1 cellular context compared by ENCODE assay signal in the genomic region with DNA sequence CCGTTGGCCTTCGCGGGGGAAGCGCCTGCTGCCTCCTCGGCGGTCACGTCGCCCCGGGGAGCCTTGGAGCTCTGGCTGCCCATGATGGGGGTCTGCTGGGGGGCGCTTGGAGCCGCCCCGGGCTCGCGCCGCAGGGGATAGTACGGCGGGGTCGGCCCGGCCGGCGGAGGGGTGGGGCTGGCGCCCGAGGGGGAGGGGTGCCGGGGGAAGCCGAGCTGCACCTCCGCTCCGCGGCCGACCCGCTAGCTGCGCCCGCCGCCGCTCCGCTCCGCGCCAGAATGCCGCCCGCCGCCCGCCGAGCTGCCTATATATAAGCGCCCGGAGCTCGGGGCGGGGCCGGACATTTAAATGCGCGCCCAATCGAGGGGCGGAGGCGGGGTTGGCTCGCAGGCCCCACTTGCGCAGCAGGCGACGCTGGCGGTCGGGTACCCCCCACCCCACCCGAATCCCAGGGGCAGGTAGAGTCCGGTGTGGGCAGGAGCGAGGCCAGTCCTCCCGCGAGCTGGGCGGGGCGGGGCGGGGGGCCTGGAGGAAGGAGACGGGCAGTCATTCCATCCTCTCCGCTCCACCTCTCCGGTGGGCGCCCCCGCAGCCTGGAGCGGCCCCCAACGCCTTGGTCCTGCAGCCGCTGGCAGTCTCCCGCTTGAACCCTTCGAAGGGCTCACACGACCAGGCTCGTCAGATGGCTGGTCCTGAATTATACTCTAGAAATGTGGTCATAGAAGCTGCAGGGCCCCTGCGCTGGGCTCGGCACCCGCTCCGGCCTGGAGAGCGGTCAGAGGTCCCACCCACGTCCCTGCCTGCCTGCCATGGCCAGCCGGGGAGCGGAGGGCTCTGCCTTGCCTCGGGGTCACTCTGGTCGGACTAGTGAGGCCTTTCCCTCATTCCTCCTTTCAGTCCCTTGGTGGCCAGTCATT.
TF ChIP-seq lines count a peak whose summit lies in the region.

A gene with protein sequence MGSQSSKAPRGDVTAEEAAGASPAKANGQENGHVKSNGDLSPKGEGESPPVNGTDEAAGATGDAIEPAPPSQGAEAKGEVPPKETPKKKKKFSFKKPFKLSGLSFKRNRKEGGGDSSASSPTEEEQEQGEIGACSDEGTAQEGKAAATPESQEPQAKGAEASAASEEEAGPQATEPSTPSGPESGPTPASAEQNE (minus strand): TSS at position 283 of the 917 bp plus-strand sequence. CDS start 200 bp downstream, at position 83.

TF ChIP-seq in HepG2, 621 proteins besides CTCF, POLR2A, EP300 and RAD21 (continued from another document and continues in another):
- TF ChIP-seq, protein P1, sequence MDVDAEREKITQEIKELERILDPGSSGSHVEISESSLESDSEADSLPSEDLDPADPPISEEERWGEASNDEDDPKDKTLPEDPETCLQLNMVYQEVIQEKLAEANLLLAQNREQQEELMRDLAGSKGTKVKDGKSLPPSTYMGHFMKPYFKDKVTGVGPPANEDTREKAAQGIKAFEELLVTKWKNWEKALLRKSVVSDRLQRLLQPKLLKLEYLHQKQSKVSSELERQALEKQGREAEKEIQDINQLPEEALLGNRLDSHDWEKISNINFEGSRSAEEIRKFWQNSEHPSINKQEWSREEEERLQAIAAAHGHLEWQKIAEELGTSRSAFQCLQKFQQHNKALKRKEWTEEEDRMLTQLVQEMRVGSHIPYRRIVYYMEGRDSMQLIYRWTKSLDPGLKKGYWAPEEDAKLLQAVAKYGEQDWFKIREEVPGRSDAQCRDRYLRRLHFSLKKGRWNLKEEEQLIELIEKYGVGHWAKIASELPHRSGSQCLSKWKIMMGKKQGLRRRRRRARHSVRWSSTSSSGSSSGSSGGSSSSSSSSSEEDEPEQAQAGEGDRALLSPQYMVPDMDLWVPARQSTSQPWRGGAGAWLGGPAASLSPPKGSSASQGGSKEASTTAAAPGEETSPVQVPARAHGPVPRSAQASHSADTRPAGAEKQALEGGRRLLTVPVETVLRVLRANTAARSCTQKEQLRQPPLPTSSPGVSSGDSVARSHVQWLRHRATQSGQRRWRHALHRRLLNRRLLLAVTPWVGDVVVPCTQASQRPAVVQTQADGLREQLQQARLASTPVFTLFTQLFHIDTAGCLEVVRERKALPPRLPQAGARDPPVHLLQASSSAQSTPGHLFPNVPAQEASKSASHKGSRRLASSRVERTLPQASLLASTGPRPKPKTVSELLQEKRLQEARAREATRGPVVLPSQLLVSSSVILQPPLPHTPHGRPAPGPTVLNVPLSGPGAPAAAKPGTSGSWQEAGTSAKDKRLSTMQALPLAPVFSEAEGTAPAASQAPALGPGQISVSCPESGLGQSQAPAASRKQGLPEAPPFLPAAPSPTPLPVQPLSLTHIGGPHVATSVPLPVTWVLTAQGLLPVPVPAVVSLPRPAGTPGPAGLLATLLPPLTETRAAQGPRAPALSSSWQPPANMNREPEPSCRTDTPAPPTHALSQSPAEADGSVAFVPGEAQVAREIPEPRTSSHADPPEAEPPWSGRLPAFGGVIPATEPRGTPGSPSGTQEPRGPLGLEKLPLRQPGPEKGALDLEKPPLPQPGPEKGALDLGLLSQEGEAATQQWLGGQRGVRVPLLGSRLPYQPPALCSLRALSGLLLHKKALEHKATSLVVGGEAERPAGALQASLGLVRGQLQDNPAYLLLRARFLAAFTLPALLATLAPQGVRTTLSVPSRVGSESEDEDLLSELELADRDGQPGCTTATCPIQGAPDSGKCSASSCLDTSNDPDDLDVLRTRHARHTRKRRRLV (CRISPR knock-in tag; IDR thresholded peaks at IDR 0.05) = no peak
- TF ChIP-seq SUZ12 (IDR thresholded peaks at IDR 0.05; ENCODE audit: low read depth, low read length) (no peak), ZNF709 (CRISPR knock-in tag; IDR thresholded peaks at IDR 0.05) (no peak), NCOA5 (CRISPR knock-in tag; IDR thresholded peaks at IDR 0.05) (no peak), MEIS1 (CRISPR knock-in tag; IDR thresholded peaks at IDR 0.05; ENCODE audit: borderline replicate concordance) (no peak; the same call in 1 of the 2 replicates), ZNF567 (CRISPR knock-in tag; IDR thresholded peaks at IDR 0.05; ENCODE audit: borderline replicate concordance) (no peak), ZNF7 (CRISPR knock-in tag; IDR thresholded peaks at IDR 0.05) (no peak), RAD51 (IDR thresholded peaks at IDR 0.05; ENCODE audit: borderline replicate concordance) (no peak), SP4 (CRISPR knock-in tag; IDR thresholded peaks at IDR 0.05) (peak; percentile 70), ZBTB7A (CRISPR knock-in tag; IDR thresholded peaks at IDR 0.05) (no peak), ZBTB21 (CRISPR knock-in tag; IDR thresholded peaks at IDR 0.05) (no peak), MTA3 (CRISPR knock-in tag; IDR thresholded peaks at IDR 0.05) (no peak), BRCA1 (CRISPR knock-in tag; IDR thresholded peaks at IDR 0.05) (no peak), ZNF616 (CRISPR knock-in tag; IDR thresholded peaks at IDR 0.05; ENCODE audit: low read depth) (no peak), ZKSCAN1 (IDR thresholded peaks at IDR 0.05; ENCODE audit: low read length) (no peak), JUN (CRISPR knock-in tag; IDR thresholded peaks at IDR 0.05) (no peak), AGO1 (IDR thresholded peaks at IDR 0.05; ENCODE audit: low read depth, low read length, poor library complexity, severe bottlenecking) (no peak), PAF1 (CRISPR knock-in tag; IDR thresholded peaks at IDR 0.05) (no peak), MXI1 (IDR thresholded peaks at IDR 0.05; ENCODE audit: borderline replicate concordance, low read depth, low read length) (no peak), SIX4 (CRISPR knock-in tag; IDR thresholded peaks at IDR 0.05) (no peak), MXD4 (CRISPR knock-in tag; IDR thresholded peaks at IDR 0.05) (no peak), ZNF354B (CRISPR knock-in tag; IDR thresholded peaks at IDR 0.05) (no peak), ZNF256 (CRISPR knock-in tag; conservative IDR thresholded peaks at IDR 0.05) (no peak), ZNF749 (CRISPR knock-in tag; IDR thresholded peaks at IDR 0.05; ENCODE audit: borderline replicate concordance) (peak; percentile 61; the same call in 1 of the 2 replicates), ZNF460 (CRISPR knock-in tag; IDR thresholded peaks at IDR 0.05; ENCODE audit: borderline replicate concordance) (no peak), RARG (CRISPR knock-in tag; IDR thresholded peaks at IDR 0.05; ENCODE audit: low read depth) (no peak), ETV5 (CRISPR knock-in tag; IDR thresholded peaks at IDR 0.05; ENCODE audit: borderline replicate concordance) (no peak), ZNF562 (CRISPR knock-in tag; IDR thresholded peaks at IDR 0.05; ENCODE audit: borderline replicate concordance) (no peak), RFXAP (CRISPR knock-in tag; IDR thresholded peaks at IDR 0.05; ENCODE audit: borderline replicate concordance) (peak; percentile 70; the same call in 1 of the 2 replicates), ZNF549 (CRISPR knock-in tag; IDR thresholded peaks at IDR 0.05) (no peak), ZFP62 (CRISPR knock-in tag; IDR thresholded peaks at IDR 0.05) (no peak), ERF (CRISPR knock-in tag; IDR thresholded peaks at IDR 0.05) (peak; percentile 69; the same call in 1 of the 2 replicates)
- TF ChIP-seq, protein P2, sequence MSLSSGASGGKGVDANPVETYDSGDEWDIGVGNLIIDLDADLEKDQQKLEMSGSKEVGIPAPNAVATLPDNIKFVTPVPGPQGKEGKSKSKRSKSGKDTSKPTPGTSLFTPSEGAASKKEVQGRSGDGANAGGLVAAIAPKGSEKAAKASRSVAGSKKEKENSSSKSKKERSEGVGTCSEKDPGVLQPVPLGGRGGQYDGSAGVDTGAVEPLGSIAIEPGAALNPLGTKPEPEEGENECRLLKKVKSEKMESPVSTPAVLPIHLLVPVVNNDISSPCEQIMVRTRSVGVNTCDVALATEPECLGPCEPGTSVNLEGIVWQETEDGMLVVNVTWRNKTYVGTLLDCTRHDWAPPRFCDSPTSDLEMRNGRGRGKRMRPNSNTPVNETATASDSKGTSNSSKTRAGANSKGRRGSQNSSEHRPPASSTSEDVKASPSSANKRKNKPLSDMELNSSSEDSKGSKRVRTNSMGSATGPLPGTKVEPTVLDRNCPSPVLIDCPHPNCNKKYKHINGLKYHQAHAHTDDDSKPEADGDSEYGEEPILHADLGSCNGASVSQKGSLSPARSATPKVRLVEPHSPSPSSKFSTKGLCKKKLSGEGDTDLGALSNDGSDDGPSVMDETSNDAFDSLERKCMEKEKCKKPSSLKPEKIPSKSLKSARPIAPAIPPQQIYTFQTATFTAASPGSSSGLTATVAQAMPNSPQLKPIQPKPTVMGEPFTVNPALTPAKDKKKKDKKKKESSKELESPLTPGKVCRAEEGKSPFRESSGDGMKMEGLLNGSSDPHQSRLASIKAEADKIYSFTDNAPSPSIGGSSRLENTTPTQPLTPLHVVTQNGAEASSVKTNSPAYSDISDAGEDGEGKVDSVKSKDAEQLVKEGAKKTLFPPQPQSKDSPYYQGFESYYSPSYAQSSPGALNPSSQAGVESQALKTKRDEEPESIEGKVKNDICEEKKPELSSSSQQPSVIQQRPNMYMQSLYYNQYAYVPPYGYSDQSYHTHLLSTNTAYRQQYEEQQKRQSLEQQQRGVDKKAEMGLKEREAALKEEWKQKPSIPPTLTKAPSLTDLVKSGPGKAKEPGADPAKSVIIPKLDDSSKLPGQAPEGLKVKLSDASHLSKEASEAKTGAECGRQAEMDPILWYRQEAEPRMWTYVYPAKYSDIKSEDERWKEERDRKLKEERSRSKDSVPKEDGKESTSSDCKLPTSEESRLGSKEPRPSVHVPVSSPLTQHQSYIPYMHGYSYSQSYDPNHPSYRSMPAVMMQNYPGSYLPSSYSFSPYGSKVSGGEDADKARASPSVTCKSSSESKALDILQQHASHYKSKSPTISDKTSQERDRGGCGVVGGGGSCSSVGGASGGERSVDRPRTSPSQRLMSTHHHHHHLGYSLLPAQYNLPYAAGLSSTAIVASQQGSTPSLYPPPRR (CRISPR knock-in tag; IDR thresholded peaks at IDR 0.05; ENCODE audit: borderline replicate concordance) = peak; percentile 44
- TF ChIP-seq, protein P3, sequence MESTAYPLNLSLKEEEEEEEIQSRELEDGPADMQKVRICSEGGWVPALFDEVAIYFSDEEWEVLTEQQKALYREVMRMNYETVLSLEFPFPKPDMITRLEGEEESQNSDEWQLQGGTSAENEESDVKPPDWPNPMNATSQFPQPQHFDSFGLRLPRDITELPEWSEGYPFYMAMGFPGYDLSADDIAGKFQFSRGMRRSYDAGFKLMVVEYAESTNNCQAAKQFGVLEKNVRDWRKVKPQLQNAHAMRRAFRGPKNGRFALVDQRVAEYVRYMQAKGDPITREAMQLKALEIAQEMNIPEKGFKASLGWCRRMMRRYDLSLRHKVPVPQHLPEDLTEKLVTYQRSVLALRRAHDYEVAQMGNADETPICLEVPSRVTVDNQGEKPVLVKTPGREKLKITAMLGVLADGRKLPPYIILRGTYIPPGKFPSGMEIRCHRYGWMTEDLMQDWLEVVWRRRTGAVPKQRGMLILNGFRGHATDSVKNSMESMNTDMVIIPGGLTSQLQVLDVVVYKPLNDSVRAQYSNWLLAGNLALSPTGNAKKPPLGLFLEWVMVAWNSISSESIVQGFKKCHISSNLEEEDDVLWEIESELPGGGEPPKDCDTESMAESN (CRISPR knock-in tag; conservative IDR thresholded peaks at IDR 0.05) = peak; percentile 42
- TF ChIP-seq, protein P4, sequence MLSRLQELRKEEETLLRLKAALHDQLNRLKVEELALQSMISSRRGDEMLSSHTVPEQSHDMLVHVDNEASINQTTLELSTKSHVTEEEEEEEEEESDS (CRISPR knock-in tag; IDR thresholded peaks at IDR 0.05; ENCODE audit: borderline replicate concordance) = no peak
- TF ChIP-seq, protein P5, sequence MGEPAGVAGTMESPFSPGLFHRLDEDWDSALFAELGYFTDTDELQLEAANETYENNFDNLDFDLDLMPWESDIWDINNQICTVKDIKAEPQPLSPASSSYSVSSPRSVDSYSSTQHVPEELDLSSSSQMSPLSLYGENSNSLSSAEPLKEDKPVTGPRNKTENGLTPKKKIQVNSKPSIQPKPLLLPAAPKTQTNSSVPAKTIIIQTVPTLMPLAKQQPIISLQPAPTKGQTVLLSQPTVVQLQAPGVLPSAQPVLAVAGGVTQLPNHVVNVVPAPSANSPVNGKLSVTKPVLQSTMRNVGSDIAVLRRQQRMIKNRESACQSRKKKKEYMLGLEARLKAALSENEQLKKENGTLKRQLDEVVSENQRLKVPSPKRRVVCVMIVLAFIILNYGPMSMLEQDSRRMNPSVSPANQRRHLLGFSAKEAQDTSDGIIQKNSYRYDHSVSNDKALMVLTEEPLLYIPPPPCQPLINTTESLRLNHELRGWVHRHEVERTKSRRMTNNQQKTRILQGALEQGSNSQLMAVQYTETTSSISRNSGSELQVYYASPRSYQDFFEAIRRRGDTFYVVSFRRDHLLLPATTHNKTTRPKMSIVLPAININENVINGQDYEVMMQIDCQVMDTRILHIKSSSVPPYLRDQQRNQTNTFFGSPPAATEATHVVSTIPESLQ (CRISPR knock-in tag; conservative IDR thresholded peaks at IDR 0.05) = no peak
- TF ChIP-seq, protein P6, sequence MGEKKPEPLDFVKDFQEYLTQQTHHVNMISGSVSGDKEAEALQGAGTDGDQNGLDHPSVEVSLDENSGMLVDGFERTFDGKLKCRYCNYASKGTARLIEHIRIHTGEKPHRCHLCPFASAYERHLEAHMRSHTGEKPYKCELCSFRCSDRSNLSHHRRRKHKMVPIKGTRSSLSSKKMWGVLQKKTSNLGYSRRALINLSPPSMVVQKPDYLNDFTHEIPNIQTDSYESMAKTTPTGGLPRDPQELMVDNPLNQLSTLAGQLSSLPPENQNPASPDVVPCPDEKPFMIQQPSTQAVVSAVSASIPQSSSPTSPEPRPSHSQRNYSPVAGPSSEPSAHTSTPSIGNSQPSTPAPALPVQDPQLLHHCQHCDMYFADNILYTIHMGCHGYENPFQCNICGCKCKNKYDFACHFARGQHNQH (CRISPR knock-in tag; IDR thresholded peaks at IDR 0.05) = peak; percentile 38; the same call in 1 of the 2 replicates
- TF ChIP-seq, protein P7, sequence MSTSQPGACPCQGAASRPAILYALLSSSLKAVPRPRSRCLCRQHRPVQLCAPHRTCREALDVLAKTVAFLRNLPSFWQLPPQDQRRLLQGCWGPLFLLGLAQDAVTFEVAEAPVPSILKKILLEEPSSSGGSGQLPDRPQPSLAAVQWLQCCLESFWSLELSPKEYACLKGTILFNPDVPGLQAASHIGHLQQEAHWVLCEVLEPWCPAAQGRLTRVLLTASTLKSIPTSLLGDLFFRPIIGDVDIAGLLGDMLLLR (CRISPR knock-in tag; IDR thresholded peaks at IDR 0.05) = no peak
- TF ChIP-seq, protein P8, sequence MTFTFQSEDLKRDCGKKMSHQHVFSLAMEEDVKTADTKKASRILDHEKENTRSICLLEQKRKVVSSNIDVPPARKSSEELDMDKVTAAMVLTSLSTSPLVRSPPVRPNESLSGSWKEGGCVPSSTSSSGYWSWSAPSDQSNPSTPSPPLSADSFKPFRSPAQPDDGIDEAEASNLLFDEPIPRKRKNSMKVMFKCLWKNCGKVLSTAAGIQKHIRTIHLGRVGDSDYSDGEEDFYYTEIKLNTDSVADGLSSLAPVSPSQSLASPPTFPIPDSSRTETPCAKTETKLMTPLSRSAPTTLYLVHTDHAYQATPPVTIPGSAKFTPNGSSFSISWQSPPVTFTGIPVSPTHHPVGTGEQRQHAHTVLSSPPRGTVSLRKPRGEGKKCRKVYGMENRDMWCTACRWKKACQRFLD (CRISPR knock-in tag; IDR thresholded peaks at IDR 0.05; ENCODE audit: borderline replicate concordance) = no peak
- TF ChIP-seq, protein P9, sequence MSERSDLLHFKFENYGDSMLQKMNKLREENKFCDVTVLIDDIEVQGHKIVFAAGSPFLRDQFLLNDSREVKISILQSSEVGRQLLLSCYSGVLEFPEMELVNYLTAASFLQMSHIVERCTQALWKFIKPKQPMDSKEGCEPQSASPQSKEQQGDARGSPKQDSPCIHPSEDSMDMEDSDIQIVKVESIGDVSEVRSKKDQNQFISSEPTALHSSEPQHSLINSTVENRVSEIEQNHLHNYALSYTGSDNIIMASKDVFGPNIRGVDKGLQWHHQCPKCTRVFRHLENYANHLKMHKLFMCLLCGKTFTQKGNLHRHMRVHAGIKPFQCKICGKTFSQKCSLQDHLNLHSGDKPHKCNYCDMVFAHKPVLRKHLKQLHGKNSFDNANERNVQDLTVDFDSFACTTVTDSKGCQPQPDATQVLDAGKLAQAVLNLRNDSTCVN (CRISPR knock-in tag; IDR thresholded peaks at IDR 0.05; ENCODE audit: borderline replicate concordance) = no peak; the same call in 1 of the 2 replicates
